16 cellular contexts compared by ENCODE assay signal in the genomic region with DNA sequence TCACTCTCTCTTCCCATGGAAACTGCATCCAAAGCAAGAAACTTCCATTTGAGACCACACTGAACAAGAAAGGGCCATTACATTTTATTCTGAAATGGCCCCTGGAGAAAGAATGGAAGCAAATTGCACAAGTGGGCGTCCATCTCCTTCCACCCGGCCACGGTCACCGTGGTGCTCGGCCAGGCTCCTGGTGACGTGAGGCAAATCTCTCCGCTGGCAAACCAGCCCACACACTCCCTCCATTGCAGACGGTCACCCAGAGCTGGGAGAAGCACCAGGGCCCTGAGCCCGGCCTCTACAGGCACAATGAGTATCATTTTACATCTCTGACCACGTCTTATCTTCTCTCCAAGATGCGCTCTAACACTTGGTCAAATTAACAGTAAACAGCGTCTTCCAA.
"Had no signal": no experiment of that assay in that cellular context is flagged by ENCODE, and none has a peak within 500 bp of the region (broad histone marks: within the 10 kb centered on the region; RNA-seq: fewer than 3 reads in every experiment).

No MANE protein-coding gene starts in this region.

- DNase-seq: cortex of kidney; effector memory CD4-positive, alpha-beta T cell; hippocampal formation; kidney glomerular epithelial cell; midbrain; small intestine; stimulated activated CD4-positive, alpha-beta T cell treated with anti-CD3 and anti-CD28 coated beads, Interleukin-12 subunit alpha, Interleukin-12 subunit beta, amount 100 ng/mL, for 4 hours; stimulated activated naive CD4-positive, alpha-beta T cell treated with Interleukin-2 at 50 U/mL for 16 hours had no signal

- H3K27ac ChIP-seq: parathyroid adenoma, psoas muscle had no signal

- H3K79me2 ChIP-seq: parathyroid adenoma had no signal

- H3K4me1 ChIP-seq: parathyroid adenoma had no signal

- H3K9me3 ChIP-seq: psoas muscle had no signal

- H2AFZ ChIP-seq: parathyroid adenoma had no signal

- ATAC-seq: esophagus mucosa; left lobe of liver; natural killer cell treated with Interleukin-12 subunit alpha and Interleukin-12 subunit beta and Interleukin-15 and Interleukin-18, amount 100 ng/mL, for 72 hours had no signal

- H3K4me3 ChIP-seq: lung, psoas muscle had no signal

- FAIRE-seq: endometrium, small intestine, urothelium cell line had no signal

- H3K9ac ChIP-seq: parathyroid adenoma had no signal
